1 cellular context compared by ENCODE assay signal in the genomic region with DNA sequence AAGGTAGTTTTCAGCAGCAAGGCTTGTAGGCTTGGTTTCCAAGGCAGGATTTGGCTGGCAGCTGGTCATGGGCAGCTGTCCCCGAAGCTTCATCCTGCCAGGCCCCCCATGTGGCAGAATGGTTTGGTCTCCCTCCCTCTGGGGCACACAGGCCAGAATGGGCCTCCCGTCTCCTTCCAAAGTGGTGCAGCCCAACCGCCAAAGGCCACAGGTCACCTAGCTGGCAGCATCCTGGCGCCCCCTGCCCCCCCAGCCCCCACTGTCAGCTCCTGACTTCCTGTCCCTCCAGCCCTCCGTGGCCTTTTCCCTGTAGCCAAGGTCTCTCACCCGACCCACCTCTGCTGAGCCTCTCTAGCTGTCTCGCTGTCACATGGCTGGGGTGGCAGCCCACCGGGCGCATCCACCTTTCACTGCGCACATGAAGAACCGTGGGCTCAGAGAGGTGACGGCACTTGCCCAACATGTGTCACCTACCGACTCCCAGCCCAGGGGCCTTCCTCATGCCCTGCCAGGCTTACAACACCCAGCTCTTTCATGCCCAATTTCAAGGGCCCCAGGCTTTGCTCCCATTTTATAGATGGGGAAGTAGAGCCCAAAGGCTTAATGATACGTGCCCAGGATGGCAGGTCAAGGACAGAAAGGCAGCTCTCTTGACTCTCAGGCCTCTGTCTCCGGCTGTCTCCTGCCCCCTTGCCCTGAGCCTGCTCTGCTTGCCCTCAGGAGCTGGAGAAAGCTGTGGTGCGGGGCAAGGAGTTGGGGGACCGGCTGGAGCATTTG.
TF ChIP-seq lines count a peak whose summit lies in the region.

No MANE protein-coding gene starts in this region.

TF ChIP-seq in HepG2, 621 proteins besides CTCF, POLR2A, EP300 and RAD21 (continued from another document and continues in another):
- TF ChIP-seq CCDC6 (CRISPR knock-in tag; IDR thresholded peaks at IDR 0.05) (no peak), ZNF607 (CRISPR knock-in tag; IDR thresholded peaks at IDR 0.05; ENCODE audit: borderline replicate concordance) (no peak), TRIM22 (IDR thresholded peaks at IDR 0.05) (no peak), ZNF484 (CRISPR knock-in tag; IDR thresholded peaks at IDR 0.05; ENCODE audit: borderline replicate concordance, low read depth) (no peak), MNT (IDR thresholded peaks at IDR 0.05) (no peak), ZNF660 (CRISPR knock-in tag; IDR thresholded peaks at IDR 0.05; ENCODE audit: borderline replicate concordance, low read depth) (no peak), ZNF503 (CRISPR knock-in tag; IDR thresholded peaks at IDR 0.05) (no peak), ZNF629 (CRISPR knock-in tag; conservative IDR thresholded peaks at IDR 0.05) (peak; percentile 88), ZNF383 (CRISPR knock-in tag; IDR thresholded peaks at IDR 0.05; ENCODE audit: borderline replicate concordance) (no peak), GABPA (IDR thresholded peaks at IDR 0.05; ENCODE audit: low read depth, low read length) (no peak), GABPA (CRISPR knock-in tag; IDR thresholded peaks at IDR 0.05; ENCODE audit: low read depth) (peak; percentile 42), MEIS1 (CRISPR knock-in tag; IDR thresholded peaks at IDR 0.05; ENCODE audit: borderline replicate concordance) (no peak), HOXA7 (CRISPR knock-in tag; IDR thresholded peaks at IDR 0.05) (no peak), PRDM10 (CRISPR knock-in tag; IDR thresholded peaks at IDR 0.05; ENCODE audit: low read depth) (peak; percentile 98), ZMYM3 (CRISPR knock-in tag; IDR thresholded peaks at IDR 0.05) (no peak), HMGA1 (CRISPR knock-in tag; conservative IDR thresholded peaks at IDR 0.05) (no peak), FOXC1 (CRISPR knock-in tag; IDR thresholded peaks at IDR 0.05; ENCODE audit: borderline replicate concordance) (no peak), ZNF430 (CRISPR knock-in tag; IDR thresholded peaks at IDR 0.05) (no peak), ZNF230 (CRISPR knock-in tag; IDR thresholded peaks at IDR 0.05) (no peak), RBM39 (IDR thresholded peaks at IDR 0.05; ENCODE audit: low read depth, low read length, poor library complexity, severe bottlenecking) (no peak), NR2C2 (CRISPR knock-in tag; IDR thresholded peaks at IDR 0.05; ENCODE audit: borderline replicate concordance) (peak; percentile 18; the same call in 1 of the 2 replicates), NR2F2 (IDR thresholded peaks at IDR 0.05; ENCODE audit: borderline replicate concordance, low read depth) (peak; percentile 56), RXRA (CRISPR knock-in tag; IDR thresholded peaks at IDR 0.05) (0 out of 2 replicates have a peak, but pooled peaks have one; percentile 23), NR2F6 (IDR thresholded peaks at IDR 0.05) (peak; percentile 72), NR2F6 (CRISPR knock-in tag; IDR thresholded peaks at IDR 0.05) (no peak), ZNF562 (CRISPR knock-in tag; IDR thresholded peaks at IDR 0.05; ENCODE audit: borderline replicate concordance) (no peak), PPARG (CRISPR knock-in tag; conservative IDR thresholded peaks at IDR 0.05) (no peak), SP5 (CRISPR knock-in tag; IDR thresholded peaks at IDR 0.05; ENCODE audit: borderline replicate concordance, low read depth) (no peak), KDM1A (CRISPR knock-in tag; IDR thresholded peaks at IDR 0.05) (no peak), SIN3B (IDR thresholded peaks at IDR 0.05; ENCODE audit: low read length) (no peak), ATAD3A (CRISPR knock-in tag; IDR thresholded peaks at IDR 0.05) (no peak), TARDBP (CRISPR knock-in tag; IDR thresholded peaks at IDR 0.05) (no peak), ASH2L (IDR thresholded peaks at IDR 0.05; ENCODE audit: insufficient read length, low read depth, low read length) (no peak)
- TF ChIP-seq, protein P1, sequence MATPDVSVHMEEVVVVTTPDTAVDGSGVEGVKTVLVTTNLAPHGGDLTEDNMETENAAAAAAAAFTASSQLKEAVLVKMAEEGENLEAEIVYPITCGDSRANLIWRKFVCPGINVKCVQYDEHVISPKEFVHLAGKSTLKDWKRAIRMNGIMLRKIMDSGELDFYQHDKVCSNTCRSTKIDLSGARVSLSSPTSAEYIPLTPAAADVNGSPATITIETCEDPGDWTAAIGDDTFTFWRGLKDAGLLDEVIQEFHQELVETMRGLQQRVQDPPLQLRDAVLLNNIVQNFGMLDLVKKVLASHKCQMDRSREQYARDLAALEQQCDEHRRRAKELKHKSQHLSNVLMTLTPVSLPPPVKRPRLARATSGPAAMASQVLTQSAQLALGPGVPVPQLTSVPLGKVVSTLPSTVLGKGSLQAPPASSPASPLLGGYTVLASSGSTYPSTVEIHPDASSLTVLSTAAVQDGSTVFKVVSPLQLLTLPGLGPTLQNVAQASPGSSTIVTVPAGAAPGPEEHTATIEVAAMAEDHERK (CRISPR knock-in tag; IDR thresholded peaks at IDR 0.05; ENCODE audit: low read depth), result no peak
- TF ChIP-seq, protein P2, sequence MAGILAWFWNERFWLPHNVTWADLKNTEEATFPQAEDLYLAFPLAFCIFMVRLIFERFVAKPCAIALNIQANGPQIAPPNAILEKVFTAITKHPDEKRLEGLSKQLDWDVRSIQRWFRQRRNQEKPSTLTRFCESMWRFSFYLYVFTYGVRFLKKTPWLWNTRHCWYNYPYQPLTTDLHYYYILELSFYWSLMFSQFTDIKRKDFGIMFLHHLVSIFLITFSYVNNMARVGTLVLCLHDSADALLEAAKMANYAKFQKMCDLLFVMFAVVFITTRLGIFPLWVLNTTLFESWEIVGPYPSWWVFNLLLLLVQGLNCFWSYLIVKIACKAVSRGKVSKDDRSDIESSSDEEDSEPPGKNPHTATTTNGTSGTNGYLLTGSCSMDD (CRISPR knock-in tag; IDR thresholded peaks at IDR 0.05), result no peak
- TF ChIP-seq, protein P3, sequence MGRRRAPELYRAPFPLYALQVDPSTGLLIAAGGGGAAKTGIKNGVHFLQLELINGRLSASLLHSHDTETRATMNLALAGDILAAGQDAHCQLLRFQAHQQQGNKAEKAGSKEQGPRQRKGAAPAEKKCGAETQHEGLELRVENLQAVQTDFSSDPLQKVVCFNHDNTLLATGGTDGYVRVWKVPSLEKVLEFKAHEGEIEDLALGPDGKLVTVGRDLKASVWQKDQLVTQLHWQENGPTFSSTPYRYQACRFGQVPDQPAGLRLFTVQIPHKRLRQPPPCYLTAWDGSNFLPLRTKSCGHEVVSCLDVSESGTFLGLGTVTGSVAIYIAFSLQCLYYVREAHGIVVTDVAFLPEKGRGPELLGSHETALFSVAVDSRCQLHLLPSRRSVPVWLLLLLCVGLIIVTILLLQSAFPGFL (CRISPR knock-in tag; IDR thresholded peaks at IDR 0.05), result no peak
- TF ChIP-seq, protein P4, sequence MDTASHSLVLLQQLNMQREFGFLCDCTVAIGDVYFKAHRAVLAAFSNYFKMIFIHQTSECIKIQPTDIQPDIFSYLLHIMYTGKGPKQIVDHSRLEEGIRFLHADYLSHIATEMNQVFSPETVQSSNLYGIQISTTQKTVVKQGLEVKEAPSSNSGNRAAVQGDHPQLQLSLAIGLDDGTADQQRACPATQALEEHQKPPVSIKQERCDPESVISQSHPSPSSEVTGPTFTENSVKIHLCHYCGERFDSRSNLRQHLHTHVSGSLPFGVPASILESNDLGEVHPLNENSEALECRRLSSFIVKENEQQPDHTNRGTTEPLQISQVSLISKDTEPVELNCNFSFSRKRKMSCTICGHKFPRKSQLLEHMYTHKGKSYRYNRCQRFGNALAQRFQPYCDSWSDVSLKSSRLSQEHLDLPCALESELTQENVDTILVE (CRISPR knock-in tag; IDR thresholded peaks at IDR 0.05), result no peak
- TF ChIP-seq, protein P5, sequence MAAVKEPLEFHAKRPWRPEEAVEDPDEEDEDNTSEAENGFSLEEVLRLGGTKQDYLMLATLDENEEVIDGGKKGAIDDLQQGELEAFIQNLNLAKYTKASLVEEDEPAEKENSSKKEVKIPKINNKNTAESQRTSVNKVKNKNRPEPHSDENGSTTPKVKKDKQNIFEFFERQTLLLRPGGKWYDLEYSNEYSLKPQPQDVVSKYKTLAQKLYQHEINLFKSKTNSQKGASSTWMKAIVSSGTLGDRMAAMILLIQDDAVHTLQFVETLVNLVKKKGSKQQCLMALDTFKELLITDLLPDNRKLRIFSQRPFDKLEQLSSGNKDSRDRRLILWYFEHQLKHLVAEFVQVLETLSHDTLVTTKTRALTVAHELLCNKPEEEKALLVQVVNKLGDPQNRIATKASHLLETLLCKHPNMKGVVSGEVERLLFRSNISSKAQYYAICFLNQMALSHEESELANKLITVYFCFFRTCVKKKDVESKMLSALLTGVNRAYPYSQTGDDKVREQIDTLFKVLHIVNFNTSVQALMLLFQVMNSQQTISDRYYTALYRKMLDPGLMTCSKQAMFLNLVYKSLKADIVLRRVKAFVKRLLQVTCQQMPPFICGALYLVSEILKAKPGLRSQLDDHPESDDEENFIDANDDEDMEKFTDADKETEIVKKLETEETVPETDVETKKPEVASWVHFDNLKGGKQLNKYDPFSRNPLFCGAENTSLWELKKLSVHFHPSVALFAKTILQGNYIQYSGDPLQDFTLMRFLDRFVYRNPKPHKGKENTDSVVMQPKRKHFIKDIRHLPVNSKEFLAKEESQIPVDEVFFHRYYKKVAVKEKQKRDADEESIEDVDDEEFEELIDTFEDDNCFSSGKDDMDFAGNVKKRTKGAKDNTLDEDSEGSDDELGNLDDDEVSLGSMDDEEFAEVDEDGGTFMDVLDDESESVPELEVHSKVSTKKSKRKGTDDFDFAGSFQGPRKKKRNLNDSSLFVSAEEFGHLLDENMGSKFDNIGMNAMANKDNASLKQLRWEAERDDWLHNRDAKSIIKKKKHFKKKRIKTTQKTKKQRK (IDR thresholded peaks at IDR 0.05; ENCODE audit: low read length), result no peak
